In genomic region chr1:184805667-184806295, GRCh38 we compare ENCODE assay signal across 1 cellular context.
TF ChIP-seq lines count a peak whose summit lies in the region.

No MANE protein-coding gene starts in this region.

TF ChIP-seq in HepG2, 621 proteins besides CTCF, POLR2A, EP300 and RAD21 (continued from another document and continues in another):
- TF ChIP-seq ISX (CRISPR knock-in tag; conservative IDR thresholded peaks at IDR 0.05) (no peak), ARID5B (CRISPR knock-in tag; IDR thresholded peaks at IDR 0.05) (no peak), ZGPAT (CRISPR knock-in tag; IDR thresholded peaks at IDR 0.05) (no peak), ZNF772 (CRISPR knock-in tag; IDR thresholded peaks at IDR 0.05) (no peak), ZNF598 (CRISPR knock-in tag; IDR thresholded peaks at IDR 0.05; ENCODE audit: borderline replicate concordance) (no peak), CHD2 (IDR thresholded peaks at IDR 0.05; ENCODE audit: low read depth, low read length) (no peak), MEIS2 (CRISPR knock-in tag; IDR thresholded peaks at IDR 0.05) (0 out of 2 replicates have a peak, but pooled peaks have one; percentile 22), ZBTB7A (CRISPR knock-in tag; IDR thresholded peaks at IDR 0.05) (no peak), MLXIP (CRISPR knock-in tag; IDR thresholded peaks at IDR 0.05; ENCODE audit: borderline replicate concordance) (no peak), ZNF557 (CRISPR knock-in tag; IDR thresholded peaks at IDR 0.05) (no peak), KLF6 (CRISPR knock-in tag; IDR thresholded peaks at IDR 0.05) (no peak), RFX1 (IDR thresholded peaks at IDR 0.05) (no peak), SMC3 (IDR thresholded peaks at IDR 0.05; ENCODE audit: low read length) (peak; percentile 91), SAFB2 (CRISPR knock-in tag; IDR thresholded peaks at IDR 0.05; ENCODE audit: borderline replicate concordance, low read depth) (no peak), ZNF670 (CRISPR knock-in tag; IDR thresholded peaks at IDR 0.05; ENCODE audit: borderline replicate concordance) (no peak), NCOA2 (CRISPR knock-in tag; IDR thresholded peaks at IDR 0.05) (no peak), MAFF (IDR thresholded peaks at IDR 0.05; ENCODE audit: low read depth, low read length) (no peak), MLX (CRISPR knock-in tag; IDR thresholded peaks at IDR 0.05) (no peak), KAT8 (CRISPR knock-in tag; IDR thresholded peaks at IDR 0.05) (peak; percentile 15; the same call in 1 of the 2 replicates), ZNF616 (CRISPR knock-in tag; IDR thresholded peaks at IDR 0.05; ENCODE audit: low read depth) (no peak), PHF5A (CRISPR knock-in tag; IDR thresholded peaks at IDR 0.05; ENCODE audit: low read depth, unreplicated experiment) (no peak), ZNF629 (CRISPR knock-in tag; conservative IDR thresholded peaks at IDR 0.05) (no peak), ZNF260 (CRISPR knock-in tag; IDR thresholded peaks at IDR 0.05; ENCODE audit: borderline replicate concordance, low read depth) (no peak), KLF16 (CRISPR knock-in tag; IDR thresholded peaks at IDR 0.05) (0 out of 4 replicates have a peak, but pooled peaks of 1 of the 2 experiments have one; percentile 31), ZNF484 (CRISPR knock-in tag; IDR thresholded peaks at IDR 0.05; ENCODE audit: borderline replicate concordance, low read depth) (no peak), MTF2 (CRISPR knock-in tag; IDR thresholded peaks at IDR 0.05; ENCODE audit: borderline replicate concordance) (no peak), ZNF33A (CRISPR knock-in tag; IDR thresholded peaks at IDR 0.05; ENCODE audit: borderline replicate concordance) (no peak), ZNF646 (CRISPR knock-in tag; IDR thresholded peaks at IDR 0.05) (no peak), MTA1 (CRISPR knock-in tag; IDR thresholded peaks at IDR 0.05; ENCODE audit: borderline replicate concordance) (no peak), SRSF1 (optimal IDR thresholded peaks at IDR 0.05; ENCODE audit: low read depth, low read length) (no peak), ZNF143 (CRISPR knock-in tag; IDR thresholded peaks at IDR 0.05) (no peak), CAMTA2 (CRISPR knock-in tag; IDR thresholded peaks at IDR 0.05; ENCODE audit: borderline replicate concordance) (no peak), SRSF4 (IDR thresholded peaks at IDR 0.05; ENCODE audit: low read depth, low read length, poor library complexity, severe bottlenecking) (no peak), XBP1 (CRISPR knock-in tag; IDR thresholded peaks at IDR 0.05) (no peak), NFAT5 (CRISPR knock-in tag; IDR thresholded peaks at IDR 0.05) (no peak), ZNF44 (CRISPR knock-in tag; IDR thresholded peaks at IDR 0.05) (no peak), EEA1 (CRISPR knock-in tag; IDR thresholded peaks at IDR 0.05; ENCODE audit: borderline replicate concordance) (no peak), ZNF510 (CRISPR knock-in tag; IDR thresholded peaks at IDR 0.05; ENCODE audit: low read depth) (no peak), RFXAP (CRISPR knock-in tag; IDR thresholded peaks at IDR 0.05; ENCODE audit: borderline replicate concordance) (no peak), MXI1 (IDR thresholded peaks at IDR 0.05; ENCODE audit: borderline replicate concordance, low read depth, low read length) (no peak), SRSF9 (IDR thresholded peaks at IDR 0.05; ENCODE audit: borderline replicate concordance, insufficient read depth, low read depth, low read length, poor library complexity, severe bottlenecking) (no peak), MLLT10 (CRISPR knock-in tag; IDR thresholded peaks at IDR 0.05) (no peak), ZNF780A (CRISPR knock-in tag; IDR thresholded peaks at IDR 0.05) (no peak), YEATS2 (CRISPR knock-in tag; IDR thresholded peaks at IDR 0.05; ENCODE audit: borderline replicate concordance) (no peak), CENPT (CRISPR knock-in tag; IDR thresholded peaks at IDR 0.05; ENCODE audit: low read depth) (no peak), ZBTB7B (CRISPR knock-in tag; IDR thresholded peaks at IDR 0.05) (no peak), ZBTB20 (CRISPR knock-in tag; IDR thresholded peaks at IDR 0.05; ENCODE audit: borderline replicate concordance, low read depth) (no peak), ZSCAN9 (CRISPR knock-in tag; IDR thresholded peaks at IDR 0.05; ENCODE audit: borderline replicate concordance) (no peak)
